Comparison of ENCODE assay signal across 12 cellular contexts in the genomic region with DNA sequence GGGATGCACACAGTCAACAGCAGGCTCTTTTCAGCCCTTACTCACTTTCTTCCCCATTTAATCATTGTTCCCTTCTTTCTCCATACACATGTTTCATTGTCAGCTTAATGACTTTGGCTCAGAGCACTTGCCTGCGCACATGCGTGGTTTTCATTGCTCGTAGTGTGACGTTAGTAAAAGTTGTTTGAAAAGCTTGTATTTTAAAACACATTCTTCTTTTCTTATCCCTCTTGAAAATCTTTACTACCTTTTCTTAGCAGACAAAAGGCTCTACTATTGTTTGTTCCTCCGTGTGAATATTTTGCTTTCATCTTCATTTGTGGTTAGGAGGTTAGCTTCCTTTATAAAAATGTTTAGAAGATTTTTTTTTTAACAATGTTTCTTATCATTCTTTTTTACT.
"Had no signal": no experiment of that assay in that cellular context is flagged by ENCODE, and none has a peak within 500 bp of the region (broad histone marks: within the 10 kb centered on the region; RNA-seq: fewer than 3 reads in every experiment).

No MANE protein-coding gene starts in this region.

- H3K4me2 ChIP-seq: smooth muscle cell had no signal

- H3K27ac ChIP-seq: coronary artery, gastroesophageal sphincter, tibial nerve, vagina had no signal

- H3K4me1 ChIP-seq: gastroesophageal sphincter, tibial nerve, vagina had no signal

- H3K27me3 Mint-ChIP-seq: activated CD4-positive, alpha-beta memory T cell treated with anti-CD3 and anti-CD28 coated beads for 36 hours had no signal

- H3K27me3 ChIP-seq: vagina had no signal

- ATAC-seq: activated T-cell treated with anti-CD3 and anti-CD28 coated beads, Interleukin-2, amount 50 U/mL, for 4 hours; gastroesophageal sphincter; right cardiac atrium had no signal

- FAIRE-seq: kidney had no signal

- H3K9me3 ChIP-seq: gastroesophageal sphincter, tibial nerve, vagina had no signal

- DNase-seq: activated CD4-positive, alpha-beta memory T cell treated with anti-CD3 and anti-CD28 coated beads for 36 hours; activated CD4-positive, CD25-positive, alpha-beta regulatory T cell treated with anti-CD3 and anti-CD28 coated beads, Interleukin-2, amount 50 U/mL, for 72 hours; activated gamma-delta T cell; activated T-cell treated with anti-CD3 and anti-CD28 coated beads, Interleukin-2, amount 50 U/mL, for 4 hours; effector CD4-positive, alpha-beta T cell; kidney; right cardiac atrium had no signal

- H3K27ac Mint-ChIP-seq: activated CD4-positive, alpha-beta memory T cell treated with anti-CD3 and anti-CD28 coated beads for 36 hours had no signal

- H3K4me3 Mint-ChIP-seq: activated CD4-positive, alpha-beta memory T cell treated with anti-CD3 and anti-CD28 coated beads for 36 hours; activated T-cell treated with anti-CD3 and anti-CD28 coated beads, Interleukin-2, amount 50 U/mL, for 4 hours had no signal

- H3K4me3 ChIP-seq: coronary artery, gastroesophageal sphincter, smooth muscle cell, tibial nerve, vagina had no signal

- H3K36me3 ChIP-seq: gastroesophageal sphincter, tibial nerve, vagina had no signal

- H3K9me3 Mint-ChIP-seq: activated CD4-positive, alpha-beta memory T cell treated with anti-CD3 and anti-CD28 coated beads for 36 hours; activated T-cell treated with anti-CD3 and anti-CD28 coated beads, Interleukin-2, amount 50 U/mL, for 4 hours had no signal

- H3K36me3 Mint-ChIP-seq: activated CD4-positive, alpha-beta memory T cell treated with anti-CD3 and anti-CD28 coated beads for 36 hours had no signal
